ENCODE assay signal across 24 cellular contexts in genomic region chr1:35005711-35006110, GRCh38.
"Had no signal": no experiment of that assay in that cellular context is flagged by ENCODE, and none has a peak within 500 bp of the region (broad histone marks: within the 10 kb centered on the region; RNA-seq: fewer than 3 reads in every experiment).

No MANE protein-coding gene starts in this region.

- H3K4me3 ChIP-seq: pancreas, prostate gland, skin epidermis, stomach, thoracic aorta, thyroid gland, tibial nerve, upper lobe of left lung, vagina had no signal

- ATAC-seq: naive thymus-derived CD8-positive, alpha-beta T cell; natural killer cell treated with Interleukin-12 subunit alpha and Interleukin-12 subunit beta and Interleukin-15 and Interleukin-18, amount 100 ng/mL, for 72 hours; right cardiac atrium; sciatic nerve; stimulated activated effector memory CD8-positive, alpha-beta T cell treated with anti-CD3 and anti-CD28 coated beads, Interleukin-12 subunit alpha, Interleukin-12 subunit beta, amount 100 ng/mL, for 72 hours; stimulated activated naive B cell treated with anti-CD40 and anti-IgM and Interleukin-4, amounts not matched to agents 10 μg/mL and 1 μg/mL and 100 μg/mL, for 72 hours had no signal

- H3K9me3 ChIP-seq: neutrophil, pancreas, prostate gland, stomach, thoracic aorta, thyroid gland, tibial nerve, upper lobe of left lung, vagina had no signal

- H3K27ac ChIP-seq: neutrophil, pancreas, prostate gland, skin epidermis, stomach, thoracic aorta, thyroid gland, tibial nerve, upper lobe of left lung, vagina had no signal

- H3K27me3 ChIP-seq: neutrophil, pancreas, stomach, thyroid gland, tibial nerve, upper lobe of left lung, vagina had no signal

- FAIRE-seq: pancreas, urothelium cell line had no signal

- H3K4me1 ChIP-seq: pancreas, prostate gland, stomach, thyroid gland, tibial nerve, upper lobe of left lung, vagina had no signal

- DNase-seq: naive thymus-derived CD8-positive, alpha-beta T cell; nephron progenitor cell; nucleus accumbens; pancreas; right cardiac atrium; stimulated activated CD4-positive, alpha-beta T cell treated with anti-CD3 and anti-CD28 coated beads, Interleukin-15, amount 100 ng/mL, for 24 hours; stimulated activated CD4-positive, alpha-beta T cell treated with anti-CD3 and anti-CD28 coated beads, Interleukin-2, amount 100 ng/mL, for 24 hours; stimulated activated CD4-positive, alpha-beta T cell treated with anti-CD3 and anti-CD28 coated beads, Interleukin-2, amount 100 ng/mL, for 48 hours; stimulated activated CD4-positive, alpha-beta T cell treated with anti-CD3 and anti-CD28 coated beads, Interleukin-4, amount 100 ng/mL, for 24 hours; stimulated activated naive B cell treated with anti-CD40 and anti-IgM and Interleukin-4, amounts not matched to agents 10 μg/mL and 1 μg/mL and 100 μg/mL, for 72 hours; stimulated activated naive CD4-positive, alpha-beta T cell treated with Interleukin-2 at 50 U/mL for 16 hours; stomach; thyroid gland; upper lobe of left lung had no signal
